In genomic region chr10:117074621-117075020, GRCh38 we compare ENCODE assay signal across 17 cellular contexts.
DNase-seq lines count a peak whose midpoint lies in the region; ATAC-seq, FAIRE-seq and TF ChIP-seq lines count a peak whose summit lies in the region.
"Had no signal": no experiment of that assay in that cellular context is flagged by ENCODE, and none has a peak within 500 bp of the region (broad histone marks: within the 10 kb centered on the region; RNA-seq: fewer than 3 reads in every experiment).

No MANE protein-coding gene starts in this region.

- no peaks in the 10 kb centered on the region for H3K4me1 Mint-ChIP-seq in T-helper 2 cell treated with Interferon-gamma antibody and Interleukin-4, amounts not matched to agents 5 μg/mL and 100 μg/mL, for 36 hours (ENCODE audit: low read depth)
- H3K4me1 Mint-ChIP-seq: activated CD4-positive, alpha-beta T cell treated with anti-CD3 and anti-CD28 coated beads, Interleukin-2, amount 10 ng/mL, durations not matched to agents 24 days and 14 days had no signal

- WGBS in K562 (ENCODE audit: insufficient coverage, low coverage, missing lambda C conversion rate) = 6% methylated on average over 2 of the region's 2 CpGs

- no TSS peak for BruUV-seq in K562 (replicated peaks; lab: Mats Ljungman, UMichigan)

- H3K9me1 ChIP-seq in K562 (ENCODE audit: control insufficient read depth, insufficient read depth, low read length) = no peaks in the 10 kb centered on the region

- TF ChIP-seq CTCF in K562 (IDR thresholded peaks at IDR 0.05 in 2 of 3, conservative IDR thresholded peaks at IDR 0.05 in 1 of 3; ENCODE audit: insufficient read depth in 2 of 3, low read depth in 1 of 3, low read length in 3 of 3) = peak in 2 of 3 experiments; percentile 23 to 40; a peak in 2 of 6 replicates

- no peak overlapping the region for H3K4me3 Mint-ChIP-seq in T-helper 2 cell treated with Interferon-gamma antibody and Interleukin-4, amounts not matched to agents 5 μg/mL and 100 μg/mL, for 36 hours
- H3K4me3 Mint-ChIP-seq: activated CD4-positive, alpha-beta T cell treated with anti-CD3 and anti-CD28 coated beads, Interleukin-2, amount 10 ng/mL, durations not matched to agents 24 days and 14 days had no signal

- no peaks in the 10 kb centered on the region for H3K79me2 ChIP-seq in K562 (ENCODE audit: control insufficient read depth, insufficient read depth, low read length)

- no peak overlapping the region for H3K4me3 ChIP-seq in K562
- H3K4me3 ChIP-seq: GM12878, left ventricle myocardium inferior had no signal

- FAIRE-seq in K562 (lab: Jason Lieb, UNC) = no peak
- FAIRE-seq: GM12878 had no signal

- peaks cover 3 to 4% of the 10 kb centered on the region in 2 experiments; a peak in 2 of 5 replicates for H3K27me3 ChIP-seq in K562 (ENCODE audit: control insufficient read depth in 2 of 2, insufficient read depth in 2 of 2, low read length in 2 of 2)

- H3K9me3 Mint-ChIP-seq in T-helper 2 cell treated with Interferon-gamma antibody and Interleukin-4, amounts not matched to agents 5 μg/mL and 100 μg/mL, for 36 hours = no peaks in the 10 kb centered on the region
- H3K9me3 Mint-ChIP-seq: activated CD4-positive, alpha-beta T cell treated with anti-CD3 and anti-CD28 coated beads, Interleukin-2, amount 10 ng/mL, durations not matched to agents 24 days and 14 days had no signal

- H3K27ac ChIP-seq in K562 (ENCODE audit: extremely low read depth, low read depth, low read length) = no peak overlapping the region
- H3K27ac ChIP-seq: HL-60, left ventricle myocardium inferior, neutrophil had no signal

- H2AFZ ChIP-seq in K562 (ENCODE audit: low read depth, low read length) = no peak overlapping the region

- H4K20me1 ChIP-seq in K562 (replicated peaks; ENCODE audit: control insufficient read depth, insufficient read depth, low read length) = no peaks in the 10 kb centered on the region

- no peaks in the 10 kb centered on the region for H3K36me3 ChIP-seq in K562 (ENCODE audit: control insufficient read depth, insufficient read depth, low read length)
- H3K36me3 ChIP-seq: left ventricle myocardium inferior, neutrophil had no signal

- TF ChIP-seq RAD21 in K562 (CRISPR knock-in tag; conservative IDR thresholded peaks at IDR 0.05 in 1 of 2, IDR thresholded peaks at IDR 0.05 in 1 of 2) = no peak

- peaks cover 2% of the 10 kb centered on the region for H3K27me3 Mint-ChIP-seq in T-helper 2 cell treated with Interferon-gamma antibody and Interleukin-4, amounts not matched to agents 5 μg/mL and 100 μg/mL, for 36 hours (ENCODE audit: low read depth)
- H3K27me3 Mint-ChIP-seq: activated CD4-positive, alpha-beta T cell treated with anti-CD3 and anti-CD28 coated beads, Interleukin-2, amount 10 ng/mL, durations not matched to agents 24 days and 14 days had no signal

- POLR2A ChIA-PET in K562 (lab: Yijun Ruan, JAX) = no interaction called here

- no peaks in the 10 kb centered on the region; a peak in 1 of 5 replicates for H3K4me1 ChIP-seq in K562 (replicated peaks in 1 of 2; ENCODE audit: control insufficient read depth in 2 of 2, insufficient read depth in 2 of 2, low read length in 2 of 2)
- H3K4me1 ChIP-seq: left ventricle myocardium inferior had no signal

- ATAC-seq in K562 = peak; percentile 51; the same call in 1 of the 3 replicates
- ATAC-seq in activated CD4-positive, CD25-positive, alpha-beta regulatory T cell treated with anti-CD3 and anti-CD28 coated beads, Interleukin-2, amount 50 U/mL, for 24 hours = no peak
- ATAC-seq: GM12878 had no signal

- no peak overlapping the region for H3K27ac Mint-ChIP-seq in T-helper 2 cell treated with Interferon-gamma antibody and Interleukin-4, amounts not matched to agents 5 μg/mL and 100 μg/mL, for 36 hours
- H3K27ac Mint-ChIP-seq: activated CD4-positive, alpha-beta T cell treated with anti-CD3 and anti-CD28 coated beads, Interleukin-2, amount 10 ng/mL, durations not matched to agents 24 days and 14 days had no signal

- H3K9me3 ChIP-seq in K562 (replicated peaks; ENCODE audit: control insufficient read depth, insufficient read depth, low read depth, low read length) = no peaks in the 10 kb centered on the region
- H3K9me3 ChIP-seq: left ventricle myocardium inferior, neutrophil had no signal

- intact Hi-C loops in K562 (cut with micrococcal nuclease) = loop anchor here (5.0 kb wide), 2 partner anchors 237 to 277 kb away; no protein-coding TSS in a partner anchor

- H3K4me2 ChIP-seq in K562 (ENCODE audit: insufficient read depth, low read length) = no peak overlapping the region

- CTCF ChIA-PET in K562 (lab: Yijun Ruan, JAX; ENCODE audit: low intra/inter-chr PET ratio) = no interaction called here

- in situ Hi-C loops in K562 (cut with MboI) = no loop called here

- no peak overlapping the region for H3K9ac ChIP-seq in K562 (ENCODE audit: insufficient read depth in 1 of 2, low read depth in 2 of 2, low read length in 2 of 2)

- H3K36me3 Mint-ChIP-seq in T-helper 2 cell treated with Interferon-gamma antibody and Interleukin-4, amounts not matched to agents 5 μg/mL and 100 μg/mL, for 36 hours (ENCODE audit: low read depth) = no peaks in the 10 kb centered on the region

- no peak for TF ChIP-seq POLR2A in K562 (conservative IDR thresholded peaks at IDR 0.05)

- DNase-seq in HPDE6-E6E7 (ENCODE audit: extremely low spot score) = peak; percentile 11
- DNase-seq in NCI-H460 (ENCODE audit: extremely low read depth, low read depth) = peak; percentile 15
- DNase-seq in K562 (ENCODE audit: extremely low read depth in 1 of 4, low spot score in 3 of 4) = no peak
- DNase-seq in medulla oblongata (ENCODE audit: extremely low spot score) = peak; percentile 14
- no peak for DNase-seq in T-helper 2 cell treated with Interferon-gamma antibody and Interleukin-4, amounts not matched to agents 5 μg/mL and 100 μg/mL, for 36 hours (ENCODE audit: low spot score)
- no peak for DNase-seq in EL
- DNase-seq in T-helper 1 cell = no peak
- DNase-seq: activated CD4-positive, alpha-beta T cell treated with anti-CD3 and anti-CD28 coated beads, Interleukin-2, amount 10 ng/mL, durations not matched to agents 24 days and 14 days; activated gamma-delta T cell treated with Interleukin-2 at 50 U/mL for 16 hours; cerebellar nuclear complex; left ventricle myocardium inferior; stimulated activated CD4-positive, alpha-beta T cell treated with anti-CD3 and anti-CD28 coated beads, Interleukin-2, amount 100 ng/mL, for 24 hours; stimulated activated naive CD4-positive, alpha-beta T cell had no signal

- TF ChIP-seq EP300 in K562 (IDR thresholded peaks at IDR 0.05; ENCODE audit: low read length) = no peak

TF ChIP-seq in K562, 482 proteins besides CTCF, POLR2A, EP300 and RAD21 (continues in another document):
- TF ChIP-seq ZNF347 (CRISPR knock-in tag; IDR thresholded peaks at IDR 0.05; ENCODE audit: low read depth) (no peak), ZNF436 (CRISPR knock-in tag; IDR thresholded peaks at IDR 0.05) (no peak), ATF6 (CRISPR knock-in tag; IDR thresholded peaks at IDR 0.05) (no peak), ZNF655 (CRISPR knock-in tag; IDR thresholded peaks at IDR 0.05) (no peak), XRCC4 (IDR thresholded peaks at IDR 0.05; ENCODE audit: extremely low read depth, insufficient read depth, insufficient read length) (no peak), ELK1 (CRISPR knock-in tag; IDR thresholded peaks at IDR 0.05) (no peak), GATAD2A (IDR thresholded peaks at IDR 0.05) (no peak), KAT7 (CRISPR knock-in tag; IDR thresholded peaks at IDR 0.05; ENCODE audit: borderline replicate concordance) (no peak), ILK (tag; IDR thresholded peaks at IDR 0.05; ENCODE audit: borderline replicate concordance, low read depth) (no peak), DLX4 (CRISPR knock-in tag; IDR thresholded peaks at IDR 0.05) (no peak)

Comparison
In these comparisons a context has a peak if more than half of its experiments do, and no peak if none do; other contexts are left out.
1. DNase-seq: peak in HPDE6-E6E7 (single experiment), NCI-H460 (single experiment) and medulla oblongata (single experiment); none in K562 (0 of 4), T-helper 2 cell treated with Interferon-gamma antibody and Interleukin-4, amounts not matched to agents 5 μg/mL and 100 μg/mL, for 36 hours (single experiment), EL (single experiment) and T-helper 1 cell (0 of 5).